In the genomic region with DNA sequence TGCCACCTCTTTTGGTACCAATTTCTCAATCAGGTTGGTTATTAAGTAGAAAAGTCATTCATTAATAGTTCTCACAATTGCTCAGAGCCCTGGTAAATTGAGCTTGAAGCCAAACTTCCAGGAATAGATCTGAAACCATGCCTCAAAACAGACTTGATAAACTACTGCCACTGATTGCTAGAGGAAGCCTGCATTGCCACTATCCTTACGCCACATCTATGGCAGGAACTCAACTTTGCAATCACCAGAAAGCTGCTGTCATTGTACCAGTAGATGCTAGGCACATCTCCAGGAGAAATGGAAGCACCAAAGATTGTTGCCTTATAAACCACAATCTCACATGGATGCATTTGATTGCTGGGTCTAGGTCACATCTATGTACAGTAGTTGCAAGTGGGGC, we compare ENCODE assay signal across 7 cellular contexts. TPM values are rescaled to one million over a fixed set of nuclear protein-coding genes. Genes with fewer than 3 reads are reported as not detected.
"Had no signal": no experiment of that assay in that cellular context is flagged by ENCODE, and none has a peak within 500 bp of the region (broad histone marks: within the 10 kb centered on the region; RNA-seq: fewer than 3 reads in every experiment).

No MANE protein-coding gene starts in this region.

- DNase-seq: IMR-90, KBM-7 had no signal

- H3K4me1 Mint-ChIP-seq: IgD-negative memory B cell had no signal

- ATAC-seq: HepG2, K562 had no signal

- H3K4me3 ChIP-seq: K562 had no signal

- H3K4me3 Mint-ChIP-seq: IgD-negative memory B cell had no signal

- H3K27ac Mint-ChIP-seq: IgD-negative memory B cell had no signal

- H3K27ac ChIP-seq: HL-60 had no signal

RNA-seq across cellular contexts. Expression of gene TSPAN7, which starts 21.6 kb away (rescaled TPM):
- total RNA-seq: HT-29, IMR-90 had no signal
- polyA plus RNA-seq: IgD-negative memory B cell, IMR-90 had no signal
